ENCODE assay signal across 16 cellular contexts in the genomic region with DNA sequence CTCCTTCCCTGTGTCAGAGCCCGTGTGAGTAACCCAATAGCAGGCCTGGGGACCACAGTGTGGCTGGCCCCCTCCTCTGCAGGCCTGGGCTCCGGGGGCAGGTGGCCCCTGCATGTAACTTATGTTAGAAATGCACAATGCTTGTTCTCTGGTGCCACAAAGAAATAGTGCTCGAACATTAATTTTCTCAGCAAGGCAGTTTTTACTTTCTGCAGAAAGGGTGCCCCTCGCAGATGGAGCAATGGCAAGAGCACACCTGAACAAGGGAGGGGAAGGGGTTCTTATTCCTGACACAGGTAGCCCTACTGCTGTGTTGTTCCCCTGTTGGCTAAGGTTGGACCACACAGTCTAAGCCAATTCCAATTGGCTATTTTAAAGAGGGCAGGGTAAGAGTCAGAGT. TPM values are rescaled to one million over a fixed set of nuclear protein-coding genes. Genes with fewer than 3 reads are reported as not detected.
DNase-seq lines count a peak whose midpoint lies in the region; ATAC-seq and TF ChIP-seq lines count a peak whose summit lies in the region.
"Had no signal": no experiment of that assay in that cellular context is flagged by ENCODE, and none has a peak within 500 bp of the region (broad histone marks: within the 10 kb centered on the region; RNA-seq: fewer than 3 reads in every experiment).

No MANE protein-coding gene starts in this region.

- POLR2A ChIA-PET in OCI-LY7 (lab: Charles Lee): no interaction called here

- H3K9me2 ChIP-seq in OCI-LY7 (ENCODE audit: insufficient read depth, low read length): no peaks in the 10 kb centered on the region

- no peak for DNase-seq in T-helper 2 cell treated with Interferon-gamma antibody and Interleukin-4, amounts not matched to agents 5 μg/mL and 100 μg/mL, for 36 hours (ENCODE audit: low spot score)
- DNase-seq in T-helper 2 cell (no peak), OCI-LY7 (ENCODE audit: low spot score) (peak; percentile 20), erythroblast (lab: John Stamatoyannopoulos, UW) (peak; percentile 36 to 37), NCI-H1092 (lab: John Stamatoyannopoulos, UW) (no peak)
- DNase-seq: 8988T, BE2C, EL, IMR-90, NCI-H1105 treated with DMSO at 0.1 percent for 48 hours, NCI-H1694 treated with DMSO at 0.1 percent for 48 hours, NCI-H526 treated with DMSO at 0.1 percent for 48 hours, SHP77 treated with DMSO at 0.1 percent for 48 hours had no signal

- no TSS peak for BruUV-seq in OCI-LY7 (replicated peaks; lab: Mats Ljungman, UMichigan)

- no peak for TF ChIP-seq POLR2A in erythroblast (IDR thresholded peaks at IDR 0.05; ENCODE audit: low read length)

- H3K4me3 Mint-ChIP-seq in T-helper 2 cell treated with Interferon-gamma antibody and Interleukin-4, amounts not matched to agents 5 μg/mL and 100 μg/mL, for 36 hours: no peak overlapping the region

- ATAC-seq in HG02938 (IDR thresholded peaks at IDR 0.05; ENCODE audit: unreplicated experiment): no peak
- ATAC-seq: SK-N-SH treated with all-trans-retinoic acid at 6 μM for 48 hours had no signal

- H3K4me1 Mint-ChIP-seq in T-helper 2 cell treated with Interferon-gamma antibody and Interleukin-4, amounts not matched to agents 5 μg/mL and 100 μg/mL, for 36 hours (ENCODE audit: low read depth): no peaks in the 10 kb centered on the region

- no peak overlapping the region for H3K4me3 ChIP-seq in OCI-LY7 (ENCODE audit: low read depth, low read length, poor library complexity, severe bottlenecking)

- peaks cover 98% of the 10 kb centered on the region for H3K36me3 ChIP-seq in OCI-LY7 (ENCODE audit: insufficient read depth, low read length)

- no peak overlapping the region for H3K27ac ChIP-seq in OCI-LY7 (ENCODE audit: low read depth, low read length, poor library complexity, severe bottlenecking)

- no peak for TF ChIP-seq CTCF in OCI-LY7 (conservative IDR thresholded peaks at IDR 0.05; ENCODE audit: low read length)

- H3K27ac Mint-ChIP-seq in T-helper 2 cell treated with Interferon-gamma antibody and Interleukin-4, amounts not matched to agents 5 μg/mL and 100 μg/mL, for 36 hours: peak overlapping the region; percentile 41

- CTCF ChIA-PET in OCI-LY7 (lab: Charles Lee; ENCODE audit: unreplicated experiment): no interaction called here

- H3K9me3 Mint-ChIP-seq in T-helper 2 cell treated with Interferon-gamma antibody and Interleukin-4, amounts not matched to agents 5 μg/mL and 100 μg/mL, for 36 hours: peaks cover 8% of the 10 kb centered on the region

- intact Hi-C loops in OCI-LY7 (cut with micrococcal nuclease; ENCODE audit: unreplicated experiment): no loop called here

- peaks cover 20% of the 10 kb centered on the region for H3K9me3 ChIP-seq in OCI-LY7 (ENCODE audit: low read length)
- H3K9me3 ChIP-seq: BE2C had no signal

- H3K4me1 ChIP-seq in OCI-LY7 (ENCODE audit: insufficient read depth, low read length, poor library complexity, severe bottlenecking): no peaks in the 10 kb centered on the region
- H3K4me1 ChIP-seq: BE2C had no signal

- no peak overlapping the region for H3K4me2 ChIP-seq in OCI-LY7 (ENCODE audit: low read length)

- no peak overlapping the region for H2AFZ ChIP-seq in OCI-LY7 (ENCODE audit: low read length)

- peaks cover 78% of the 10 kb centered on the region for H3K36me3 Mint-ChIP-seq in T-helper 2 cell treated with Interferon-gamma antibody and Interleukin-4, amounts not matched to agents 5 μg/mL and 100 μg/mL, for 36 hours (ENCODE audit: low read depth)

- no peaks in the 10 kb centered on the region for H3K79me2 ChIP-seq in OCI-LY7 (ENCODE audit: insufficient read depth, low read depth, low read length)

- H3K27me3 Mint-ChIP-seq in T-helper 2 cell treated with Interferon-gamma antibody and Interleukin-4, amounts not matched to agents 5 μg/mL and 100 μg/mL, for 36 hours (ENCODE audit: low read depth): no peaks in the 10 kb centered on the region

- no peaks in the 10 kb centered on the region for H4K20me1 ChIP-seq in OCI-LY7 (ENCODE audit: insufficient read depth, low read length)

RNA-seq across cellular contexts. Expression of gene TACC3, which starts 17.1 kb away (rescaled TPM):
- total RNA-seq in OCI-LY7 (2014; rRNA removed; shearing (Covaris generic)): 100 and 130 TPM in 2 replicates
- 257 and 272 TPM in 2 replicates for total RNA-seq in OCI-LY7 (2022)

RNA-seq across cellular contexts. Expression of gene TMEM129, which starts 17.3 kb away (rescaled TPM):
- total RNA-seq in OCI-LY7 (2014; rRNA removed; shearing (Covaris generic)): 35.1 and 44.0 TPM in 2 replicates
- 34.2 and 39.2 TPM in 2 replicates for total RNA-seq in OCI-LY7 (2022)

RNA-seq across cellular contexts. Expression of gene SLBP, which starts 26.3 kb away (rescaled TPM):
- total RNA-seq in OCI-LY7 (2014; rRNA removed; shearing (Covaris generic)): 191 and 196 TPM in 2 replicates
- 159 and 161 TPM in 2 replicates for total RNA-seq in OCI-LY7 (2022)

RNA-seq across cellular contexts. Expression of gene FAM53A, which starts 54.3 kb away (rescaled TPM):
- 0.98 and 1.4 TPM in 2 replicates for total RNA-seq in OCI-LY7 (2014; rRNA removed; shearing (Covaris generic))
- total RNA-seq in OCI-LY7 (2022): 1.5 and 1.8 TPM in 2 replicates

RNA-seq across cellular contexts. Expression of gene FGFR3, which starts 54.7 kb away (rescaled TPM):
- total RNA-seq in OCI-LY7 (2014; rRNA removed; shearing (Covaris generic)): not detected in 2 replicates
- not detected in 2 replicates for total RNA-seq in OCI-LY7 (2022)
- total RNA-seq: RPMI7951 had no signal

Comparison
In these comparisons a context has a peak if more than half of its experiments do, and no peak if none do; other contexts are left out.
1. DNase-seq: peak in OCI-LY7 (single experiment) and erythroblast (2 of 2); none in T-helper 2 cell treated with Interferon-gamma antibody and Interleukin-4, amounts not matched to agents 5 μg/mL and 100 μg/mL, for 36 hours (single experiment), T-helper 2 cell (0 of 5) and NCI-H1092 (single experiment).